ENCODE assay signal across 8 cellular contexts in the genomic region with DNA sequence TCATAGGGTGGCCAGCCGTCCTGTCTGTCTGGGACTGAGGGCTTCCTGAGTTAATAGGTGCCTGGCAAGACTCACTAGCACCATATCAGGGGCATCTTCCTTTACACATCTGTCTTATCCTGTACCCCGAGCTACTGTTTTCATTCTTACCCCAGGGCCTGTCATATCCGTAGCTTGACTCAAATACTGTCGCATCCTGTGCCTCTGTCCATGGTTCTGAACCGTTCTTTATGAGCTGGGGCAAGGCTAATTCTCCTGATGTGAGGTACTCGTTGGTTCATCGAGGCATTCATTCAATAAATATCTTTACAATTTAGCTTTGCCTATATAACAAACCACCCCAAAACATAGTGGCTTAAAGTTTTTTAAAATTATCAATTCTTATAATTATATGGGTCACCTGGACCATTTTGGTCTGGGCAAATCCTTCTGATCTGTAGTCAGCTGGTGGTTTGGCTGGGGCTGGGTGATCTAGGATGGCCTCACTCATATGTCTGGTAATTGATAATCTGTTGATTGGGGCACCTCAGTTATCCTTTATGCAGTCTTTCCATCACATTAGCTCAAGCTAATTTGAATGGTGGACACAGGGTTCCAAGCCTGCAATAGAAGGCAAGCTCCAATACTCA.
A peak's percentile ranks its signal among the peaks of the same experiment; 100 is the strongest.
DNase-seq lines count a peak whose midpoint lies in the region; ATAC-seq and TF ChIP-seq lines count a peak whose summit lies in the region.

No MANE protein-coding gene starts in this region.

- no peak overlapping the region for H3K4ac ChIP-seq in mesenchymal stem cell (ENCODE audit: low read depth in 1 of 2, low read length in 2 of 2)

- DNase-seq in GDM1 (lab: John Stamatoyannopoulos, UW): peak; percentile 37
- DNase-seq in OCI-LY7 (ENCODE audit: low spot score): peak; percentile 81
- peak; percentile 70 for DNase-seq in adipocyte (ENCODE audit: low read depth)
- peak; percentile 60 for DNase-seq in mesenchymal stem cell
- no peak for DNase-seq in sigmoid colon

- CTCF ChIA-PET in OCI-LY7 (lab: Charles Lee; ENCODE audit: unreplicated experiment): no interaction called here

- no peak overlapping the region for H3K23ac ChIP-seq in mesenchymal stem cell (ENCODE audit: low read length in 2 of 2)

- no peak overlapping the region for H4K8ac ChIP-seq in mesenchymal stem cell (ENCODE audit: low read length)

- TF ChIP-seq CTCF in OCI-LY7 (conservative IDR thresholded peaks at IDR 0.05; ENCODE audit: low read length): no peak
- no peak for TF ChIP-seq CTCF in sigmoid colon (IDR thresholded peaks at IDR 0.05)

- H3K18ac ChIP-seq in mesenchymal stem cell (ENCODE audit: low read depth in 1 of 2, low read length in 2 of 2): no peak overlapping the region

- no peak overlapping the region for H2AK5ac ChIP-seq in mesenchymal stem cell (ENCODE audit: low read length, severe bottlenecking)

- H2AFZ ChIP-seq in OCI-LY7 (ENCODE audit: low read length) (no peak overlapping the region), mesenchymal stem cell (ENCODE audit: low read depth, low read length) (no peak overlapping the region)

- H3K27me3 ChIP-seq in adipocyte (replicated peaks; ENCODE audit: control insufficient read depth, insufficient read depth, low read length): peaks cover 61% of the 10 kb centered on the region
- H3K27me3 ChIP-seq in mesenchymal stem cell (ENCODE audit: control insufficient read depth in 1 of 2, insufficient read depth in 1 of 2, low read length in 2 of 2): peaks cover 25 to 89% of the 10 kb centered on the region in 2 experiments
- H3K27me3 ChIP-seq in sigmoid colon: peaks cover 0 to 5% (median 0%) of the 10 kb centered on the region in 3 donors

- WGBS in mesenchymal stem cell: 39% methylated on average over 5 of the region's 7 CpGs
- 17 to 26% methylated on average over 7 of the region's 7 CpGs for WGBS in sigmoid colon, 2 donors

- no peak overlapping the region for H2BK120ac ChIP-seq in mesenchymal stem cell (ENCODE audit: low read depth, low read length)

- H2BK15ac ChIP-seq in mesenchymal stem cell (ENCODE audit: low read depth, poor library complexity, severe bottlenecking): no peak overlapping the region

- H3K4me2 ChIP-seq in OCI-LY7 (ENCODE audit: low read length) (no peak overlapping the region), mesenchymal stem cell (ENCODE audit: low read length, poor library complexity, severe bottlenecking) (no peak overlapping the region)

- no peak for TF ChIP-seq POLR2A in sigmoid colon (IDR thresholded peaks at IDR 0.05)

- peaks cover 30% of the 10 kb centered on the region for H3K4me1 ChIP-seq in OCI-LY7 (ENCODE audit: insufficient read depth, low read length, poor library complexity, severe bottlenecking)
- no peaks in the 10 kb centered on the region for H3K4me1 ChIP-seq in adipocyte (ENCODE audit: control insufficient read depth, insufficient read depth, low read length)
- H3K4me1 ChIP-seq in mesenchymal stem cell (ENCODE audit: control insufficient read depth, insufficient read depth, low read depth, low read length): peaks cover 11% of the 10 kb centered on the region
- no peaks in the 10 kb centered on the region for H3K4me1 ChIP-seq in sigmoid colon

- ATAC-seq in GM19463 (IDR thresholded peaks at IDR 0.05; ENCODE audit: unreplicated experiment): no peak
- no peak for ATAC-seq in GM21619 (IDR thresholded peaks at IDR 0.05; ENCODE audit: unreplicated experiment)
- ATAC-seq in HG03521 (IDR thresholded peaks at IDR 0.05; ENCODE audit: unreplicated experiment): no peak

- H3K9ac ChIP-seq in adipocyte (ENCODE audit: low read length) (no peak overlapping the region), mesenchymal stem cell (ENCODE audit: low read length) (no peak overlapping the region)

- no peaks in the 10 kb centered on the region for H3K9me2 ChIP-seq in OCI-LY7 (ENCODE audit: insufficient read depth, low read length)

- H3K9me3 ChIP-seq in OCI-LY7 (ENCODE audit: low read length) (no peaks in the 10 kb centered on the region), adipocyte (ENCODE audit: control insufficient read depth, low read length) (no peaks in the 10 kb centered on the region), mesenchymal stem cell (ENCODE audit: control insufficient read depth, low read length) (no peaks in the 10 kb centered on the region), sigmoid colon (no peaks in the 10 kb centered on the region)

- TF ChIP-seq EP300 in sigmoid colon (IDR thresholded peaks at IDR 0.05): no peak

- intact Hi-C loops in OCI-LY7 (cut with micrococcal nuclease; ENCODE audit: unreplicated experiment) (loop anchor here (10.0 kb wide), 1 partner anchor 488 kb away; no protein-coding TSS in a partner anchor), sigmoid colon (cut with DNase I) (no loop called here)

- H4K20me1 ChIP-seq in OCI-LY7 (ENCODE audit: insufficient read depth, low read length): no peaks in the 10 kb centered on the region

- BruUV-seq in OCI-LY7 (replicated peaks; lab: Mats Ljungman, UMichigan): no TSS peak

- POLR2A ChIA-PET in OCI-LY7 (lab: Charles Lee): interaction anchor here (0.8 to 1.5 kb wide), 2 partner anchors 10 to 59 kb away, joined by 3 to 5 read pairs; no protein-coding TSS in a partner anchor

- H3K36me3 ChIP-seq in OCI-LY7 (ENCODE audit: insufficient read depth, low read length) (no peaks in the 10 kb centered on the region), adipocyte (ENCODE audit: control insufficient read depth, insufficient read depth, low read length, severe bottlenecking) (no peaks in the 10 kb centered on the region), mesenchymal stem cell (ENCODE audit: control insufficient read depth in 1 of 2, insufficient read depth in 2 of 2, low read depth in 1 of 2, low read length in 2 of 2) (no peaks in the 10 kb centered on the region), sigmoid colon (no peaks in the 10 kb centered on the region)

- H3K4me3 ChIP-seq in OCI-LY7 (ENCODE audit: low read depth, low read length, poor library complexity, severe bottlenecking) (no peak overlapping the region), adipocyte (ENCODE audit: low read length) (no peak overlapping the region), mesenchymal stem cell (ENCODE audit: insufficient read depth in 1 of 2, low read depth in 1 of 2, low read length in 2 of 2) (no peak overlapping the region), sigmoid colon (no peak overlapping the region)

- no peaks in the 10 kb centered on the region for H3K79me2 ChIP-seq in OCI-LY7 (ENCODE audit: insufficient read depth, low read depth, low read length)

- no peak overlapping the region for H3K27ac ChIP-seq in OCI-LY7 (ENCODE audit: low read depth, low read length, poor library complexity, severe bottlenecking)
- no peak overlapping the region for H3K27ac ChIP-seq in mesenchymal stem cell (ENCODE audit: low read length, poor library complexity, severe bottlenecking)
- no peak overlapping the region for H3K27ac ChIP-seq in sigmoid colon

- H3K79me1 ChIP-seq in mesenchymal stem cell (replicated peaks; ENCODE audit: low read length, poor library complexity, severe bottlenecking): no peaks in the 10 kb centered on the region

- H2BK12ac ChIP-seq in mesenchymal stem cell (ENCODE audit: low read length in 2 of 2): no peak overlapping the region

- no peak overlapping the region for H4K91ac ChIP-seq in mesenchymal stem cell (ENCODE audit: low read length)

- no peak overlapping the region for H2BK5ac ChIP-seq in mesenchymal stem cell (ENCODE audit: low read depth, low read length, poor library complexity, severe bottlenecking)

- H3K14ac ChIP-seq in mesenchymal stem cell (ENCODE audit: low read length in 2 of 2): no peak overlapping the region
